In genomic region chr21:45995686-45996179, GRCh38 we compare ENCODE assay signal across 1 cellular context.
TF ChIP-seq lines count a peak whose summit lies in the region.

No MANE protein-coding gene starts in this region.

TF ChIP-seq in H1, 55 proteins besides CTCF, POLR2A, EP300 and RAD21:
- TF ChIP-seq TAF1 (IDR thresholded peaks at IDR 0.05; ENCODE audit: low read depth, low read length), result no peak
- no peak for TF ChIP-seq CHD7 (IDR thresholded peaks at IDR 0.05; ENCODE audit: insufficient replicate concordance, low read length)
- TF ChIP-seq TEAD4 (IDR thresholded peaks at IDR 0.05; ENCODE audit: low read depth, low read length), result no peak
- TF ChIP-seq ZNF274 (IDR thresholded peaks at IDR 0.05; ENCODE audit: borderline replicate concordance, extremely low read depth, low read length), result no peak
- TF ChIP-seq RNF2 (IDR thresholded peaks at IDR 0.05; ENCODE audit: borderline replicate concordance, low read depth, low read length, missing control alignments, poor library complexity, severe bottlenecking), result no peak
